ENCODE assay signal across 1 cellular context in the genomic region with DNA sequence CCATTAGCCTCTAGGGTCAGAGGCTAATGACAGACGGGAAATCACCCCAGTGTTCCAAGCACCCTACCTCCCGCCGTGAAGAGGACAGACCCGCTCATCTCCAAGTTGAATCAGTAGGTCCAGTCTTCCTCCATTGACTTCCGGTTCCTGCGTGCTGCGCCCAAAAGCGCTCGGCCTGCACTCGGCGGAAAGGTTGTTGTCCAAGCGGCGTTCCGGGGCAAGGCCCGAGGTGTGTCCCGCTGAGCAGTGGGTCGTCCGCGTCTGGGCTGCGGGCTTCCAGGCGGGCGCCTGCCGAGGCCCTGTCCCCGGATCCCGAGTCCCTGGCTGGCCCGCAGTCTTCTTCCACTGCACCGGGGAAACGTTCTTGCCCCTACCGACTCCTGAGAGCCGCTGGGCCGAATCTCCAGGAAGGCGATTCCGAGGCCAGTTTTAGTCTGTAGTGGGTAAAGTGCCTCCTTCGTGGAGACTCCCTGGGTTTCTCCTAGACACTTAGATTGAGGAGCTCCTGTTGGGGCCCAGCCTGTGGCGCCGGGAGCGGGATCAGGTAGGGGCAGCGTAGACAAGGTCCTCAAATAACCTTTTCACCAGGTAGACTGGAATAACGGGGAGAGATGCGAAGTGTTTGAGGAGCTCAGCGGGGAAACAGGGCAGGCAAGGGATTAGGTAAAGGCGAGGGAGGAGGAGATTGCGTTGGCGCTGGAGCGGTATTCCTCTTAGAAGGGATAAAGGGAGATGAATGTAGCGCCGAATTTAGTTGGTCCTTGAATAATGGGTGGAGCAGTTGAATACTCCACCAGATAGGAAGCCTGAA.
A peak's percentile ranks its signal among the peaks of the same experiment; 100 is the strongest.
TF ChIP-seq lines count a peak whose summit lies in the region.

TSS of gene TEFM (minus strand) at position 138 of the 811 bp plus-strand sequence. CDS start at position 98, 40 bp downstream.

TF ChIP-seq in HEK293, 187 proteins besides CTCF, POLR2A, EP300 and RAD21 (continued from another document and continues in another):
- TF ChIP-seq ZBTB17 (tag by site-specific recombination; IDR thresholded peaks at IDR 0.05) (peak; percentile 90), ZNF157 (tag by site-specific recombination; IDR thresholded peaks at IDR 0.05) (no peak), ZBTB7A (tag by site-specific recombination; IDR thresholded peaks at IDR 0.05; ENCODE audit: low read depth) (peak; percentile 86), ZNF23 (tag by site-specific recombination; IDR thresholded peaks at IDR 0.05; ENCODE audit: borderline replicate concordance) (no peak), SCRT2 (tag by site-specific recombination; IDR thresholded peaks at IDR 0.05) (peak; percentile 65; the same call in 1 of the 2 replicates), ZNF658 (tag by site-specific recombination; IDR thresholded peaks at IDR 0.05) (no peak), ZNF473 (tag by site-specific recombination; IDR thresholded peaks at IDR 0.05) (no peak), ATF2 (tag by site-specific recombination; IDR thresholded peaks at IDR 0.05; ENCODE audit: low read depth) (no peak), ZNF791 (tag by site-specific recombination; IDR thresholded peaks at IDR 0.05) (no peak), ZNF211 (tag by site-specific recombination; IDR thresholded peaks at IDR 0.05; ENCODE audit: low read depth) (no peak), ZNF629 (tag by site-specific recombination; IDR thresholded peaks at IDR 0.05) (peak; percentile 89), ZNF292 (tag by site-specific recombination; IDR thresholded peaks at IDR 0.05; ENCODE audit: borderline replicate concordance, low read depth) (no peak), ZNF777 (tag by site-specific recombination; IDR thresholded peaks at IDR 0.05; ENCODE audit: borderline replicate concordance) (peak; percentile 98), ZNF707 (tag by site-specific recombination; IDR thresholded peaks at IDR 0.05) (0 out of 2 replicates have a peak, but pooled peaks have one; percentile 30), ZNF600 (tag by site-specific recombination; IDR thresholded peaks at IDR 0.05) (peak; percentile 78), ZNF394 (tag by site-specific recombination; IDR thresholded peaks at IDR 0.05; ENCODE audit: borderline replicate concordance) (peak; percentile 89; the same call in 1 of the 2 replicates), ZNF140 (tag by site-specific recombination; IDR thresholded peaks at IDR 0.05) (no peak), ZFP3 (tag by site-specific recombination; IDR thresholded peaks at IDR 0.05; ENCODE audit: low read depth) (no peak), KLF7 (tag by site-specific recombination; IDR thresholded peaks at IDR 0.05; ENCODE audit: borderline replicate concordance) (peak; percentile 94; the same call in 1 of the 2 replicates), ZBTB1 (tag by site-specific recombination; IDR thresholded peaks at IDR 0.05) (no peak), TRIM28 (IDR thresholded peaks at IDR 0.05; ENCODE audit: borderline replicate concordance, low read length) (peak; percentile 93; the same call in 1 of the 2 replicates), ZNF138 (tag by site-specific recombination; IDR thresholded peaks at IDR 0.05; ENCODE audit: borderline replicate concordance) (no peak), ZNF266 (tag by site-specific recombination; IDR thresholded peaks at IDR 0.05; ENCODE audit: low read depth) (no peak), ZNF776 (tag by site-specific recombination; IDR thresholded peaks at IDR 0.05; ENCODE audit: borderline replicate concordance) (no peak), BCL11B (tag by site-specific recombination; IDR thresholded peaks at IDR 0.05; ENCODE audit: low read depth) (peak; percentile 18; the same call in 1 of the 2 replicates), ZNF843 (tag by site-specific recombination; IDR thresholded peaks at IDR 0.05) (peak; percentile 74), ZNF24 (tag by site-specific recombination; IDR thresholded peaks at IDR 0.05) (peak; percentile 98), GLI2 (tag by site-specific recombination; IDR thresholded peaks at IDR 0.05; ENCODE audit: borderline replicate concordance, low read depth) (no peak), ZNF768 (tag by site-specific recombination; IDR thresholded peaks at IDR 0.05) (peak; percentile 60; the same call in 1 of the 2 replicates), INSM2 (tag by site-specific recombination; IDR thresholded peaks at IDR 0.05) (peak; percentile 89), ZNF48 (tag by site-specific recombination; IDR thresholded peaks at IDR 0.05) (no peak), PRDM2 (tag by site-specific recombination; IDR thresholded peaks at IDR 0.05; ENCODE audit: borderline replicate concordance) (no peak), ZNF501 (tag by site-specific recombination; IDR thresholded peaks at IDR 0.05) (peak; percentile 99), KLF10 (tag by site-specific recombination; IDR thresholded peaks at IDR 0.05) (peak; percentile 71), MYNN (tag by site-specific recombination; IDR thresholded peaks at IDR 0.05; ENCODE audit: borderline replicate concordance) (peak; percentile 68; the same call in 1 of the 2 replicates), ZNF585B (tag by site-specific recombination; IDR thresholded peaks at IDR 0.05) (no peak; the same call in 1 of the 2 replicates), YY1 (tag by site-specific recombination; IDR thresholded peaks at IDR 0.05) (peak; percentile 95), ZNF558 (tag by site-specific recombination; IDR thresholded peaks at IDR 0.05) (peak; percentile 82), ZNF146 (tag by site-specific recombination; IDR thresholded peaks at IDR 0.05) (peak; percentile 72), TCF7L2 (IDR thresholded peaks at IDR 0.05; ENCODE audit: borderline replicate concordance, low read depth, low read length) (no peak), KLF1 (tag by site-specific recombination; IDR thresholded peaks at IDR 0.05) (peak; percentile 63; the same call in 1 of the 2 replicates)
- TF ChIP-seq, protein P1, sequence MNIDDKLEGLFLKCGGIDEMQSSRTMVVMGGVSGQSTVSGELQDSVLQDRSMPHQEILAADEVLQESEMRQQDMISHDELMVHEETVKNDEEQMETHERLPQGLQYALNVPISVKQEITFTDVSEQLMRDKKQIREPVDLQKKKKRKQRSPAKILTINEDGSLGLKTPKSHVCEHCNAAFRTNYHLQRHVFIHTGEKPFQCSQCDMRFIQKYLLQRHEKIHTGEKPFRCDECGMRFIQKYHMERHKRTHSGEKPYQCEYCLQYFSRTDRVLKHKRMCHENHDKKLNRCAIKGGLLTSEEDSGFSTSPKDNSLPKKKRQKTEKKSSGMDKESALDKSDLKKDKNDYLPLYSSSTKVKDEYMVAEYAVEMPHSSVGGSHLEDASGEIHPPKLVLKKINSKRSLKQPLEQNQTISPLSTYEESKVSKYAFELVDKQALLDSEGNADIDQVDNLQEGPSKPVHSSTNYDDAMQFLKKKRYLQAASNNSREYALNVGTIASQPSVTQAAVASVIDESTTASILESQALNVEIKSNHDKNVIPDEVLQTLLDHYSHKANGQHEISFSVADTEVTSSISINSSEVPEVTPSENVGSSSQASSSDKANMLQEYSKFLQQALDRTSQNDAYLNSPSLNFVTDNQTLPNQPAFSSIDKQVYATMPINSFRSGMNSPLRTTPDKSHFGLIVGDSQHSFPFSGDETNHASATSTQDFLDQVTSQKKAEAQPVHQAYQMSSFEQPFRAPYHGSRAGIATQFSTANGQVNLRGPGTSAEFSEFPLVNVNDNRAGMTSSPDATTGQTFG (tag by site-specific recombination; IDR thresholded peaks at IDR 0.05; ENCODE audit: borderline replicate concordance), result no peak
- TF ChIP-seq, protein P2, sequence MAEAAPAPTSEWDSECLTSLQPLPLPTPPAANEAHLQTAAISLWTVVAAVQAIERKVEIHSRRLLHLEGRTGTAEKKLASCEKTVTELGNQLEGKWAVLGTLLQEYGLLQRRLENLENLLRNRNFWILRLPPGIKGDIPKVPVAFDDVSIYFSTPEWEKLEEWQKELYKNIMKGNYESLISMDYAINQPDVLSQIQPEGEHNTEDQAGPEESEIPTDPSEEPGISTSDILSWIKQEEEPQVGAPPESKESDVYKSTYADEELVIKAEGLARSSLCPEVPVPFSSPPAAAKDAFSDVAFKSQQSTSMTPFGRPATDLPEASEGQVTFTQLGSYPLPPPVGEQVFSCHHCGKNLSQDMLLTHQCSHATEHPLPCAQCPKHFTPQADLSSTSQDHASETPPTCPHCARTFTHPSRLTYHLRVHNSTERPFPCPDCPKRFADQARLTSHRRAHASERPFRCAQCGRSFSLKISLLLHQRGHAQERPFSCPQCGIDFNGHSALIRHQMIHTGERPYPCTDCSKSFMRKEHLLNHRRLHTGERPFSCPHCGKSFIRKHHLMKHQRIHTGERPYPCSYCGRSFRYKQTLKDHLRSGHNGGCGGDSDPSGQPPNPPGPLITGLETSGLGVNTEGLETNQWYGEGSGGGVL (tag by site-specific recombination; IDR thresholded peaks at IDR 0.05), result no peak
- TF ChIP-seq, protein P3, sequence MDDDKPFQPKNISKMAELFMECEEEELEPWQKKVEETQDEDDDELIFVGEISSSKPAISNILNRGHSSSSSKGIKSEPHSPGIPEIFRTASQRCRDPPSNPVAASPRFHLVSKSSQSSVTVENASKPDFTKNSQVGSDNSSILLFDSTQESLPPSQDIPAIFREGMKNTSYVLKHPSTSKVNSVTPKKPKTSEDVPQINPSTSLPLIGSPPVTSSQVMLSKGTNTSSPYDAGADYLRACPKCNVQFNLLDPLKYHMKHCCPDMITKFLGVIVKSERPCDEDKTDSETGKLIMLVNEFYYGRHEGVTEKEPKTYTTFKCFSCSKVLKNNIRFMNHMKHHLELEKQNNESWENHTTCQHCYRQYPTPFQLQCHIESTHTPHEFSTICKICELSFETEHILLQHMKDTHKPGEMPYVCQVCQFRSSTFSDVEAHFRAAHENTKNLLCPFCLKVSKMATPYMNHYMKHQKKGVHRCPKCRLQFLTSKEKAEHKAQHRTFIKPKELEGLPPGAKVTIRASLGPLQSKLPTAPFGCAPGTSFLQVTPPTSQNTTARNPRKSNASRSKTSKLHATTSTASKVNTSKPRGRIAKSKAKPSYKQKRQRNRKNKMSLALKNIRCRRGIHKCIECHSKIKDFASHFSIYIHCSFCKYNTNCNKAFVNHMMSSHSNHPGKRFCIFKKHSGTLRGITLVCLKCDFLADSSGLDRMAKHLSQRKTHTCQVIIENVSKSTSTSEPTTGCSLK (tag by site-specific recombination; IDR thresholded peaks at IDR 0.05), result no peak
